In genomic region chr3:123002749-123003497, GRCh38 we compare ENCODE assay signal across 1 cellular context.
TF ChIP-seq lines count a peak whose summit lies in the region.

No MANE protein-coding gene starts in this region.

TF ChIP-seq in GM12878, 131 proteins besides CTCF, POLR2A, EP300 and RAD21:
- TF ChIP-seq ZBTB40 (IDR thresholded peaks at IDR 0.05; ENCODE audit: borderline replicate concordance), result no peak
- TF ChIP-seq SREBF1 (IDR thresholded peaks at IDR 0.05; ENCODE audit: low read length), result no peak
- TF ChIP-seq IRF4 (IDR thresholded peaks at IDR 0.05; ENCODE audit: low read depth, low read length), result no peak
- TF ChIP-seq RUNX3 (IDR thresholded peaks at IDR 0.05; ENCODE audit: low read length), result peak; percentile 60
